10 cellular contexts compared by ENCODE assay signal in genomic region chr3:101674518-101674917, GRCh38. TPM values are rescaled to one million over a fixed set of nuclear protein-coding genes. Genes with fewer than 3 reads are reported as not detected.
DNase-seq lines count a peak whose midpoint lies in the region; ATAC-seq, FAIRE-seq and TF ChIP-seq lines count a peak whose summit lies in the region.
"Had no signal": no experiment of that assay in that cellular context is flagged by ENCODE, and none has a peak within 500 bp of the region (broad histone marks: within the 10 kb centered on the region; RNA-seq: fewer than 3 reads in every experiment).

No MANE protein-coding gene starts in this region.

- SMC1A ChIA-PET in GM12878 (lab: Charles Lee; ENCODE audit: uncharacterized antibody, unreplicated experiment): interaction anchor here (1.0 to 2.5 kb wide), 5 partner anchors 8 to 128 kb away, joined by 3 to 11 read pairs (median 4); no protein-coding TSS in a partner anchor

- no peak for ATAC-seq in SK-N-SH treated with all-trans-retinoic acid at 6 μM for 48 hours
- no peak for ATAC-seq in GM12878
- no peak for ATAC-seq in HG02981 (IDR thresholded peaks at IDR 0.05; ENCODE audit: unreplicated experiment)

- TF ChIP-seq POLR2A in GM12878 (IDR thresholded peaks at IDR 0.05; ENCODE audit: low read depth, low read length): no peak

- H3K4me1 ChIP-seq in SK-N-SH (ENCODE audit: control insufficient read depth in 1 of 2, insufficient read depth in 2 of 2, low read depth in 1 of 2, low read length in 1 of 2) (peaks cover 10 to 15% of the 10 kb centered on the region in 2 experiments; a peak in 3 of 4 replicates), Loucy (ENCODE audit: insufficient read depth, low read length, poor library complexity, severe bottlenecking) (peaks cover 35% of the 10 kb centered on the region), GM12878 (ENCODE audit: control insufficient read depth, insufficient read depth, low read length) (no peaks in the 10 kb centered on the region), osteoblast (ENCODE audit: insufficient read depth, low read length) (peaks cover 21% of the 10 kb centered on the region)

- H4K20me1 ChIP-seq in SK-N-SH (ENCODE audit: insufficient read depth): peaks cover 9% of the 10 kb centered on the region
- H4K20me1 ChIP-seq in Loucy (ENCODE audit: insufficient read depth, low read length, poor library complexity, severe bottlenecking): peaks cover 18% of the 10 kb centered on the region
- H4K20me1 ChIP-seq in GM12878 (ENCODE audit: control insufficient read depth, insufficient read depth): no peaks in the 10 kb centered on the region
- H4K20me1 ChIP-seq in osteoblast (ENCODE audit: insufficient read depth, low read length): peaks cover 17% of the 10 kb centered on the region

- in situ Hi-C loops in GM12878 (cut with MboI): no loop called here

- no peak for DNase-seq in SK-N-SH
- no peak for DNase-seq in GM12878 (ENCODE audit: low read depth, low spot score)
- DNase-seq in osteoblast (ENCODE audit: insufficient read length, low spot score, missing footprints): no peak
- DNase-seq in HuH-7.5 (ENCODE audit: low spot score): no peak
- no peak for DNase-seq in NCI-H1436 treated with DMSO at 0.1 percent for 48 hours (lab: John Stamatoyannopoulos, UW)
- DNase-seq: activated CD4-positive, alpha-beta T cell treated with anti-CD3 and anti-CD28 coated beads, Interleukin-2, amount 50 U/mL, for 48 hours; NCI-H526 had no signal

- no peak for FAIRE-seq in GM12878 (lab: Jason Lieb, UNC)

- H3K79me2 ChIP-seq in SK-N-SH (ENCODE audit: insufficient read depth) (peaks cover 72% of the 10 kb centered on the region), Loucy (ENCODE audit: insufficient read depth, low read length) (peaks cover 46% of the 10 kb centered on the region), GM12878 (ENCODE audit: control insufficient read depth, insufficient read depth, low read length) (peaks cover 50% of the 10 kb centered on the region), osteoblast (ENCODE audit: insufficient read depth, low read length) (peaks cover 54% of the 10 kb centered on the region)

- H3K4me3 ChIP-seq in SK-N-SH (ENCODE audit: low read depth in 2 of 2, low read length in 1 of 2): no peak overlapping the region
- H3K4me3 ChIP-seq in Loucy (ENCODE audit: low read length, poor library complexity, severe bottlenecking): peak overlapping the region; percentile 87
- peak overlapping the region; percentile 67 for H3K4me3 ChIP-seq in GM12878
- peak overlapping the region; percentile 96 for H3K4me3 ChIP-seq in osteoblast (ENCODE audit: insufficient read depth, low read length)

- TF ChIP-seq CTCF in SK-N-SH (IDR thresholded peaks at IDR 0.05): no peak
- no peak for TF ChIP-seq CTCF in Loucy (conservative IDR thresholded peaks at IDR 0.05; ENCODE audit: low read length)
- no peak for TF ChIP-seq CTCF in GM12878 (IDR thresholded peaks at IDR 0.05 in 2 of 3, conservative IDR thresholded peaks at IDR 0.05 in 1 of 3; ENCODE audit: control insufficient read depth in 2 of 3, extremely low read depth in 1 of 3, insufficient read depth in 1 of 3, low read depth in 3 of 3, low read length in 3 of 3)
- TF ChIP-seq CTCF in osteoblast (IDR thresholded peaks at IDR 0.05; ENCODE audit: extremely low read depth, low read depth, low read length): no peak

- POLR2A ChIA-PET in SK-N-SH (lab: Yijun Ruan, JAX) (no interaction called here), GM12878 (lab: Charles Lee) (interaction anchor here (3.2 to 4.9 kb wide), 2 partner anchors 11 to 100 kb away, joined by 16 to 46 read pairs; partner anchors contain the start of genes PCNP and RPL24)

- H3K27me3 ChIP-seq in SK-N-SH (ENCODE audit: insufficient read depth): no peaks in the 10 kb centered on the region
- H3K27me3 ChIP-seq in Loucy (ENCODE audit: insufficient read depth, low read length, poor library complexity, severe bottlenecking): no peaks in the 10 kb centered on the region
- H3K27me3 ChIP-seq in GM12878 (replicated peaks in 1 of 2; ENCODE audit: control insufficient read depth in 2 of 2, insufficient read depth in 2 of 2, low read length in 1 of 2): no peaks in the 10 kb centered on the region
- H3K27me3 ChIP-seq in osteoblast (ENCODE audit: insufficient read depth, low read length): no peaks in the 10 kb centered on the region

- H3K9me3 ChIP-seq in SK-N-SH: no peaks in the 10 kb centered on the region
- no peaks in the 10 kb centered on the region for H3K9me3 ChIP-seq in Loucy (ENCODE audit: insufficient read depth, low read depth, low read length)
- no peaks in the 10 kb centered on the region for H3K9me3 ChIP-seq in GM12878 (replicated peaks; ENCODE audit: control insufficient read depth, insufficient read depth, low read length)
- H3K9me3 ChIP-seq in osteoblast (ENCODE audit: low read depth, low read length): no peaks in the 10 kb centered on the region

- H3K27ac ChIP-seq in SK-N-SH (ENCODE audit: low read depth in 2 of 2, low read length in 1 of 2): no peak overlapping the region
- H3K27ac ChIP-seq in GM12878 (ENCODE audit: control insufficient read depth, insufficient read depth): no peak overlapping the region
- H3K27ac ChIP-seq in osteoblast (ENCODE audit: low read depth, low read length): peak overlapping the region; percentile 92

- H3K36me3 ChIP-seq in SK-N-SH (replicated peaks in 1 of 2; ENCODE audit: control insufficient read depth in 1 of 2, insufficient read depth in 2 of 2, low read length in 1 of 2): peaks cover 15 to 32% of the 10 kb centered on the region in 2 experiments
- peaks cover 5% of the 10 kb centered on the region; the same call in 1 of the 2 replicates for H3K36me3 ChIP-seq in Loucy (ENCODE audit: insufficient read depth, low read length)
- H3K36me3 ChIP-seq in GM12878 (ENCODE audit: control insufficient read depth in 2 of 2, insufficient read depth in 2 of 2, low read length in 1 of 2): peaks cover 0 to 7% of the 10 kb centered on the region in 2 experiments; a peak in 2 of 4 replicates
- H3K36me3 ChIP-seq in osteoblast (ENCODE audit: insufficient read depth, low read length): peaks cover 24% of the 10 kb centered on the region

- intact Hi-C loops in GM12878 (cut with micrococcal nuclease; ENCODE audit: unreplicated experiment): no loop called here

- no peaks in the 10 kb centered on the region for H3K9me2 ChIP-seq in SK-N-SH
- no peaks in the 10 kb centered on the region for H3K9me2 ChIP-seq in Loucy (replicated peaks; ENCODE audit: low read depth, low read length)

- H3F3A ChIP-seq in SK-N-SH (replicated peaks; ENCODE audit: insufficient read depth) (peaks cover 26% of the 10 kb centered on the region), Loucy (ENCODE audit: low read depth) (no peaks in the 10 kb centered on the region)

- H3K4me2 ChIP-seq in SK-N-SH: peak overlapping the region; percentile 98
- peak overlapping the region; percentile 97 for H3K4me2 ChIP-seq in Loucy (ENCODE audit: low read depth, low read length, poor library complexity, severe bottlenecking)
- peak overlapping the region; percentile 76 for H3K4me2 ChIP-seq in GM12878 (ENCODE audit: control insufficient read depth, insufficient read depth)
- H3K4me2 ChIP-seq in osteoblast (ENCODE audit: insufficient read depth, low read length): peak overlapping the region; percentile 89

- CTCF ChIA-PET in SK-N-SH (lab: Yijun Ruan, JAX): interaction anchor here (1.3 to 3.9 kb wide), 3 partner anchors 9 to 12 kb away, joined by 4 to 21 read pairs (median 5); partner anchors contain the start of gene RPL24
- CTCF ChIA-PET in GM12878 (lab: Yijun Ruan, JAX): interaction anchor here (1.3 to 2.4 kb wide), 3 partner anchors 10 to 129 kb away, joined by 3 to 13 read pairs (median 6); partner anchors contain the start of gene PCNP

- no peak for TF ChIP-seq EP300 in SK-N-SH (IDR thresholded peaks at IDR 0.05; ENCODE audit: borderline replicate concordance in 1 of 2, low read depth in 1 of 2, low read length in 1 of 2)
- TF ChIP-seq EP300 in GM12878 (IDR thresholded peaks at IDR 0.05; ENCODE audit: borderline replicate concordance in 1 of 2, control insufficient read depth in 1 of 2, low read depth in 2 of 2, low read length in 2 of 2): no peak

- no TSS peak for BruUV-seq in GM12878 (replicated peaks; lab: Mats Ljungman, UMichigan)

- TF ChIP-seq RAD21 in SK-N-SH (IDR thresholded peaks at IDR 0.05; ENCODE audit: low read length) (no peak), GM12878 (IDR thresholded peaks at IDR 0.05; ENCODE audit: insufficient read depth, low read depth, low read length) (no peak)

- 88% methylated on average over 9 of the region's 9 CpGs for WGBS in SK-N-SH (ENCODE audit: low lambda C conversion rate)
- WGBS in GM12878 (ENCODE audit: insufficient coverage, insufficient replicate concordance, low lambda C conversion rate, missing lambda C conversion rate): 91% methylated on average over 9 of the region's 9 CpGs

- H2AFZ ChIP-seq in SK-N-SH (ENCODE audit: low read depth) (no peak overlapping the region), Loucy (ENCODE audit: low read length) (no peak overlapping the region), GM12878 (ENCODE audit: control insufficient read depth, low read depth, low read length) (no peak overlapping the region), osteoblast (ENCODE audit: low read length) (no peak overlapping the region)

- RAD21 ChIA-PET in GM12878 (lab: Charles Lee; ENCODE audit: unreplicated experiment): interaction anchor here (1.0 kb wide), 1 partner anchor 101 kb away, joined by 4 read pairs; the partner anchor contains the start of gene PCNP

- no peak overlapping the region for H3K9ac ChIP-seq in SK-N-SH
- H3K9ac ChIP-seq in Loucy (ENCODE audit: low read depth, low read length, poor library complexity, severe bottlenecking): peak overlapping the region; percentile 79
- no peak overlapping the region for H3K9ac ChIP-seq in GM12878 (ENCODE audit: control insufficient read depth, insufficient read depth, low read length)

RNA-seq across cellular contexts. Expression of gene ZBTB11, which starts 2.4 kb away (rescaled TPM):
- 4.9 and 7.2 TPM in 2 replicates for polyA plus RNA-seq in SK-N-SH (2012; rRNA removed)
- 5.7 and 5.9 TPM in 2 replicates for polyA plus RNA-seq in SK-N-SH (2012; cell fraction: cytosol; rRNA removed)
- polyA plus RNA-seq in SK-N-SH (2012; cell fraction: nucleus; rRNA removed): 7.2 and 16.9 TPM in 2 replicates
- 64.9 and 66.7 TPM in 2 replicates for total RNA-seq in GM12878 (2013; cell fraction: nucleolus; rRNA removed)
- total RNA-seq in GM12878 (2014; rRNA removed): 23.8 and 28.4 TPM in 2 replicates
- total RNA-seq in GM12878 (2014; rRNA removed; fragmentation: Illumina TruSeq; extraction: Trizol): 25.7 and 26.4 TPM in 2 replicates
- 19.2 and 19.7 TPM in 2 replicates for total RNA-seq in GM12878 (2021)
- polyA plus RNA-seq in GM12878 (2011; ENCODE audit: low read depth): 5.4 TPM
- 21.4 and 31.9 TPM in 2 replicates for polyA plus RNA-seq in GM12878 (2011; rRNA removed)
- 6.4 and 7.6 TPM in 2 replicates for polyA plus RNA-seq in GM12878 (2011; cell fraction: cytosol; rRNA removed)
- 16.2 and 20.1 TPM in 2 replicates for polyA plus RNA-seq in GM12878 (2011; cell fraction: nucleus; rRNA removed)
- 8.6 and 11.0 TPM in 2 replicates for polyA plus RNA-seq in GM12878 (2012)
- 20.5 and 25.5 TPM in 2 replicates for polyA plus RNA-seq in GM12878 (2014; fragmentation: Illumina TruSeq; extraction: Trizol)
- polyA plus RNA-seq in GM12878 (2014; fragmentation: Nextera tagmentation; extraction: Ambion mirVana): 1 to 10 TPM; 3.5 to 5.0 TPM
- polyA plus RNA-seq in GM12878 (2014; rRNA removed): 14.3 and 15.0 TPM in 2 replicates
- 10 to 100 TPM; 14.6 to 16.3 TPM for polyA plus RNA-seq in GM12878 (2016; fragmentation: Nextera tagmentation; extraction: Ambion mirVana)
- 22.4 and 28.2 TPM in 2 replicates for polyA minus RNA-seq in GM12878 (2011; rRNA and poly(A)+ RNA removed)
- 15.4 and 15.6 TPM in 2 replicates for polyA minus RNA-seq in GM12878 (2011; cell fraction: cytosol; rRNA and poly(A)+ RNA removed)
- polyA minus RNA-seq in GM12878 (2011; cell fraction: nucleus; rRNA and poly(A)+ RNA removed): 21.2 and 35.5 TPM in 2 replicates
- total RNA-seq in osteoblast: 22.8 and 23.3 TPM in 2 replicates

RNA-seq across cellular contexts. Expression of gene RPL24, which starts 12.0 kb away (rescaled TPM):
- 1,143 and 1,159 TPM in 2 replicates for polyA plus RNA-seq in SK-N-SH (2012; rRNA removed)
- 1,362 and 1,673 TPM in 2 replicates for polyA plus RNA-seq in SK-N-SH (2012; cell fraction: cytosol; rRNA removed)
- 332 and 345 TPM in 2 replicates for polyA plus RNA-seq in SK-N-SH (2012; cell fraction: nucleus; rRNA removed)
- 234 and 239 TPM in 2 replicates for total RNA-seq in GM12878 (2013; cell fraction: nucleolus; rRNA removed)
- total RNA-seq in GM12878 (2014; rRNA removed): 2,238 and 2,984 TPM in 2 replicates
- total RNA-seq in GM12878 (2014; rRNA removed; fragmentation: Illumina TruSeq; extraction: Trizol): 2,534 and 2,672 TPM in 2 replicates
- total RNA-seq in GM12878 (2021): 1,732 and 1,820 TPM in 2 replicates
- 1,487 TPM for polyA plus RNA-seq in GM12878 (2011; ENCODE audit: low read depth)
- 2,067 and 2,200 TPM in 2 replicates for polyA plus RNA-seq in GM12878 (2011; rRNA removed)
- polyA plus RNA-seq in GM12878 (2011; cell fraction: cytosol; rRNA removed): 988 and 1,251 TPM in 2 replicates
- polyA plus RNA-seq in GM12878 (2011; cell fraction: nucleus; rRNA removed): 683 and 939 TPM in 2 replicates
- 2,416 and 3,110 TPM in 2 replicates for polyA plus RNA-seq in GM12878 (2012)
- polyA plus RNA-seq in GM12878 (2014; fragmentation: Illumina TruSeq; extraction: Trizol): 2,624 and 3,096 TPM in 2 replicates
- 1,000 to 10,000 TPM; 1,682 to 2,114 TPM for polyA plus RNA-seq in GM12878 (2014; fragmentation: Nextera tagmentation; extraction: Ambion mirVana)
- polyA plus RNA-seq in GM12878 (2014; rRNA removed): 4,115 and 6,051 TPM in 2 replicates
- 100 to 1,000 TPM; 898 to 965 TPM for polyA plus RNA-seq in GM12878 (2016; fragmentation: Nextera tagmentation; extraction: Ambion mirVana)
- polyA minus RNA-seq in GM12878 (2011; rRNA and poly(A)+ RNA removed): 372 and 616 TPM in 2 replicates
- 198 and 199 TPM in 2 replicates for polyA minus RNA-seq in GM12878 (2011; cell fraction: cytosol; rRNA and poly(A)+ RNA removed)
- 168 and 254 TPM in 2 replicates for polyA minus RNA-seq in GM12878 (2011; cell fraction: nucleus; rRNA and poly(A)+ RNA removed)
- 1,105 and 1,475 TPM in 2 replicates for total RNA-seq in osteoblast

RNA-seq across cellular contexts. Expression of gene CEP97, which starts 49.9 kb away (rescaled TPM):
- 1.3 and 1.5 TPM in 2 replicates for polyA plus RNA-seq in SK-N-SH (2012; rRNA removed)
- 1.6 and 1.7 TPM in 2 replicates for polyA plus RNA-seq in SK-N-SH (2012; cell fraction: cytosol; rRNA removed)
- polyA plus RNA-seq in SK-N-SH (2012; cell fraction: nucleus; rRNA removed): 1.5 and 3.8 TPM in 2 replicates
- 25.0 and 28.7 TPM in 2 replicates for total RNA-seq in GM12878 (2013; cell fraction: nucleolus; rRNA removed)
- 9.4 and 10.1 TPM in 2 replicates for total RNA-seq in GM12878 (2014; rRNA removed)
- 13.7 and 14.0 TPM in 2 replicates for total RNA-seq in GM12878 (2014; rRNA removed; fragmentation: Illumina TruSeq; extraction: Trizol)
- 11.5 and 11.7 TPM in 2 replicates for total RNA-seq in GM12878 (2021)
- 2.3 TPM for polyA plus RNA-seq in GM12878 (2011; ENCODE audit: low read depth)
- 2.7 and 5.8 TPM in 2 replicates for polyA plus RNA-seq in GM12878 (2011; rRNA removed)
- 1.4 and 2.1 TPM in 2 replicates for polyA plus RNA-seq in GM12878 (2011; cell fraction: cytosol; rRNA removed)
- polyA plus RNA-seq in GM12878 (2011; cell fraction: nucleus; rRNA removed): 2.2 and 5.1 TPM in 2 replicates
- 2.9 and 3.1 TPM in 2 replicates for polyA plus RNA-seq in GM12878 (2012)
- 6.2 and 6.7 TPM in 2 replicates for polyA plus RNA-seq in GM12878 (2014; fragmentation: Illumina TruSeq; extraction: Trizol)
- 1 to 10 TPM; 1.9 to 4.3 TPM for polyA plus RNA-seq in GM12878 (2014; fragmentation: Nextera tagmentation; extraction: Ambion mirVana)
- polyA plus RNA-seq in GM12878 (2014; rRNA removed): 2.9 and 3.4 TPM in 2 replicates
- 1 to 10 TPM; 5.4 to 6.5 TPM for polyA plus RNA-seq in GM12878 (2016; fragmentation: Nextera tagmentation; extraction: Ambion mirVana)
- 6.4 and 10.5 TPM in 2 replicates for polyA minus RNA-seq in GM12878 (2011; rRNA and poly(A)+ RNA removed)
- 3.5 and 3.8 TPM in 2 replicates for polyA minus RNA-seq in GM12878 (2011; cell fraction: cytosol; rRNA and poly(A)+ RNA removed)
- polyA minus RNA-seq in GM12878 (2011; cell fraction: nucleus; rRNA and poly(A)+ RNA removed): 4.2 and 4.8 TPM in 2 replicates
- 10.6 and 10.9 TPM in 2 replicates for total RNA-seq in osteoblast

Comparison
In these comparisons a context has a peak if more than half of its experiments do, and no peak if none do; other contexts are left out.
1. H3K4me3 ChIP-seq: peak in Loucy (single experiment), GM12878 (single experiment) and osteoblast (single experiment); none in SK-N-SH (0 of 2).
2. Peak in every context shown above with its lines, with median percentiles within 50 percentile points of each other: H3K4me2 ChIP-seq.